8 cellular contexts compared by ENCODE assay signal in the genomic region with DNA sequence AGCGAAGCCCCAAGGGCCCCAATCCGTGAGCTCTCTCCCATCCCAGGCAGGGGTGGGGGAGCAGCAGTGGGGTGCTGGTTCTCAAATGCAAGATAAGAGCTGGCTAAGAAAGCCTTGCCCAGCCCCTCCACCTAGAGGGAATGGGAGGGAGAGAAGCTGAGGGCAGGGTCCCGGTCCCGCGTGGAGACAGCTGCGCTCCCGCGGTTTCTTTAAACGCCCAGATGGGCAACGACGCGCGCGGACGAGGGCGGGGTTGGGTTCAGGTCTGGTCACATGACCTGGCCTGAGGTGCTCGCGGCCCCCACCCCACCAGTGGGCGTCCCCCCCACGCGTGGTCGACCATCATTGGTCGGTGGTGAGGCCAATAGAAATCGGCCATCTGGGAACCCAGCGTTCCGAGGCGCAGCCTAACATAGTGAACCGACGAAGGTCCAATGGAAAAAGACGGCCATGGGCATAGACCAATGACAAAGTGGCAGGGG. TPM values are rescaled to one million over a fixed set of nuclear protein-coding genes. Genes with fewer than 3 reads are reported as not detected.
A peak's percentile ranks its signal among the peaks of the same experiment; 100 is the strongest.
DNase-seq lines count a peak whose midpoint lies in the region; ATAC-seq and TF ChIP-seq lines count a peak whose summit lies in the region.

No MANE protein-coding gene starts in this region.

- H3K4me1 Mint-ChIP-seq in CD8-positive, alpha-beta T cell (ENCODE audit: low read depth) = peaks cover 56% of the 10 kb centered on the region

- peak; percentile 88 for ATAC-seq in CD8-positive, alpha-beta T cell
- ATAC-seq in GM21381 (IDR thresholded peaks at IDR 0.05; ENCODE audit: unreplicated experiment) (peak; percentile 85), lower lobe of right lung (peak; percentile 96)

- TF ChIP-seq CTCF in CD8-positive, alpha-beta T cell (IDR thresholded peaks at IDR 0.05) = no peak
- TF ChIP-seq CTCF in lower lobe of right lung (IDR thresholded peaks at IDR 0.05) = no peak

- H3K4me1 ChIP-seq in CD8-positive, alpha-beta T cell (ENCODE audit: insufficient read depth, low read length) = peaks cover 42% of the 10 kb centered on the region
- H3K4me1 ChIP-seq in lower lobe of right lung = peaks cover 46% of the 10 kb centered on the region

- H3K9me3 ChIP-seq in CD8-positive, alpha-beta T cell (ENCODE audit: low read length) = no peaks in the 10 kb centered on the region
- H3K9me3 ChIP-seq in lower lobe of right lung = no peaks in the 10 kb centered on the region

- no peaks in the 10 kb centered on the region for H3K9me3 Mint-ChIP-seq in CD8-positive, alpha-beta T cell

- no peaks in the 10 kb centered on the region for H3K27me3 Mint-ChIP-seq in CD8-positive, alpha-beta T cell (ENCODE audit: low read depth)

- peak overlapping the region; percentile 96 for H3K27ac Mint-ChIP-seq in CD8-positive, alpha-beta T cell

- CTCF ChIA-PET in CD8-positive, alpha-beta T cell (lab: Charles Lee) = interaction anchor here (0.5 to 2.3 kb wide), 3 partner anchors 27 to 242 kb away, joined by 3 to 13 read pairs (median 4); no protein-coding TSS in a partner anchor

- H3K27ac ChIP-seq in CD8-positive, alpha-beta T cell (ENCODE audit: low read depth, low read length) = peak overlapping the region; percentile 86
- H3K27ac ChIP-seq in lower lobe of right lung = peak overlapping the region; percentile 97

- H3K27me3 ChIP-seq in CD8-positive, alpha-beta T cell (ENCODE audit: insufficient read depth, low read length) = no peaks in the 10 kb centered on the region
- no peaks in the 10 kb centered on the region for H3K27me3 ChIP-seq in lower lobe of right lung (ENCODE audit: low read depth)

- H3K4me3 ChIP-seq in CD8-positive, alpha-beta T cell (ENCODE audit: low read depth, low read length) = peak overlapping the region; percentile 91
- peak overlapping the region; percentile 100 for H3K4me3 ChIP-seq in lower lobe of right lung

- H3K4me3 Mint-ChIP-seq in CD8-positive, alpha-beta T cell = peak overlapping the region; percentile 99

- peak; percentile 98 to 100 (median 99) for DNase-seq in CD8-positive, alpha-beta T cell
- peak; percentile 99 for DNase-seq in HT1080 (ENCODE audit: low read depth)
- peak; percentile 98 for DNase-seq in NK-92 treated with Interleukin-12 subunit alpha and Interleukin-12 subunit beta, amount 100 ng/mL, for 24 hours (lab: John Stamatoyannopoulos, UW)
- peak; percentile 98 to 99 for DNase-seq in activated CD8-positive, alpha-beta memory T cell treated with anti-CD3 and anti-CD28 coated beads for 4 hours (ENCODE audit: low read depth in 2 of 2)
- peak; percentile 99 for DNase-seq in effector CD8-positive, alpha-beta T cell (lab: John Stamatoyannopoulos, UW)
- DNase-seq in lower lobe of right lung = peak; percentile 100
- peak; percentile 97 to 99 (median 98) for DNase-seq in stimulated activated CD4-positive, alpha-beta T cell treated with anti-CD3 and anti-CD28 coated beads, TNF-alpha, amount 100 ng/mL, for 1 hour (ENCODE audit: low read depth in 3 of 3, low spot score in 1 of 3)

- POLR2A ChIA-PET in CD8-positive, alpha-beta T cell (lab: Charles Lee) = interaction anchor here (0.6 to 2.5 kb wide), 9 partner anchors 10 to 269 kb away, joined by 3 to 13 read pairs (median 3); a partner anchor contains a TSS

- peaks cover 24% of the 10 kb centered on the region for H3K36me3 ChIP-seq in CD8-positive, alpha-beta T cell (ENCODE audit: insufficient read depth, low read length)
- peaks cover 39% of the 10 kb centered on the region for H3K36me3 ChIP-seq in lower lobe of right lung

- peaks cover 55% of the 10 kb centered on the region for H3K36me3 Mint-ChIP-seq in CD8-positive, alpha-beta T cell

- intact Hi-C loops in CD8-positive, alpha-beta T cell (cut with DNase I, micrococcal nuclease) = loop anchor here (1.0 to 10.0 kb wide), 8 partner anchors 19 to 1973 kb away; a partner anchor contains a TSS
- intact Hi-C loops in lower lobe of right lung (cut with DNase I) = no loop called here

RNA-seq across cellular contexts. Expression of a gene that starts 0.3 kb away (rescaled TPM):
- total RNA-seq in CD8-positive, alpha-beta T cell = 100 to 1,000 TPM; 618 to 650 TPM
- 1,453 and 1,684 TPM in 2 replicates for total RNA-seq in HT1080 (2014; rRNA removed; shearing (Covaris generic))
- polyA plus RNA-seq in HT1080 (2015; cell fraction: cytosol; rRNA removed) = 1,221 and 1,341 TPM in 2 replicates
- 1,660 and 1,771 TPM in 2 replicates for polyA plus RNA-seq in HT1080 (2015; cell fraction: nucleus; rRNA removed)
- 872 TPM for total RNA-seq in lower lobe of right lung

RNA-seq across cellular contexts. Expression of a gene that starts 4.6 kb away (rescaled TPM):
- 10 to 100 TPM; 17.4 to 17.5 TPM for total RNA-seq in CD8-positive, alpha-beta T cell
- total RNA-seq in HT1080 (2014; rRNA removed; shearing (Covaris generic)) = 192 and 239 TPM in 2 replicates
- 165 and 183 TPM in 2 replicates for polyA plus RNA-seq in HT1080 (2015; cell fraction: cytosol; rRNA removed)
- 230 and 248 TPM in 2 replicates for polyA plus RNA-seq in HT1080 (2015; cell fraction: nucleus; rRNA removed)
- total RNA-seq in lower lobe of right lung = 44.4 TPM

RNA-seq across cellular contexts. Expression of a gene that starts 7.6 kb away (rescaled TPM):
- 10 to 100 TPM; 86.3 to 90.8 TPM for total RNA-seq in CD8-positive, alpha-beta T cell
- 178 and 212 TPM in 2 replicates for total RNA-seq in HT1080 (2014; rRNA removed; shearing (Covaris generic))
- 193 and 196 TPM in 2 replicates for polyA plus RNA-seq in HT1080 (2015; cell fraction: cytosol; rRNA removed)
- polyA plus RNA-seq in HT1080 (2015; cell fraction: nucleus; rRNA removed) = 90.3 and 110 TPM in 2 replicates
- 93.3 TPM for total RNA-seq in lower lobe of right lung

RNA-seq across cellular contexts. Expression of a gene that starts 18.9 kb away (rescaled TPM):
- 10 to 100 TPM; 13.2 to 14.4 TPM for total RNA-seq in CD8-positive, alpha-beta T cell
- 75.2 and 77.3 TPM in 2 replicates for total RNA-seq in HT1080 (2014; rRNA removed; shearing (Covaris generic))
- 55.3 and 64.7 TPM in 2 replicates for polyA plus RNA-seq in HT1080 (2015; cell fraction: cytosol; rRNA removed)
- polyA plus RNA-seq in HT1080 (2015; cell fraction: nucleus; rRNA removed) = 24.3 and 31.7 TPM in 2 replicates
- total RNA-seq in lower lobe of right lung = 14.8 TPM

RNA-seq across cellular contexts. Expression of a gene that starts 19.0 kb away (rescaled TPM):
- total RNA-seq in CD8-positive, alpha-beta T cell = 1 to 10 TPM; 2.4 to 2.9 TPM
- 0.24 TPM in 1 of 2 replicates, not detected in the other for total RNA-seq in HT1080 (2014; rRNA removed; shearing (Covaris generic))
- polyA plus RNA-seq in HT1080 (2015; cell fraction: cytosol; rRNA removed) = 0.19 and 0.27 TPM in 2 replicates
- 0.17 and 0.29 TPM in 2 replicates for polyA plus RNA-seq in HT1080 (2015; cell fraction: nucleus; rRNA removed)
- not detected for total RNA-seq in lower lobe of right lung

Comparison
In these comparisons a context has a peak if more than half of its experiments do, and no peak if none do; other contexts are left out.
1. Peak in every context shown above with its lines: DNase-seq, ATAC-seq, H3K4me3 ChIP-seq and H3K27ac ChIP-seq.